ENCODE assay signal across 30 cellular contexts in the genomic region with DNA sequence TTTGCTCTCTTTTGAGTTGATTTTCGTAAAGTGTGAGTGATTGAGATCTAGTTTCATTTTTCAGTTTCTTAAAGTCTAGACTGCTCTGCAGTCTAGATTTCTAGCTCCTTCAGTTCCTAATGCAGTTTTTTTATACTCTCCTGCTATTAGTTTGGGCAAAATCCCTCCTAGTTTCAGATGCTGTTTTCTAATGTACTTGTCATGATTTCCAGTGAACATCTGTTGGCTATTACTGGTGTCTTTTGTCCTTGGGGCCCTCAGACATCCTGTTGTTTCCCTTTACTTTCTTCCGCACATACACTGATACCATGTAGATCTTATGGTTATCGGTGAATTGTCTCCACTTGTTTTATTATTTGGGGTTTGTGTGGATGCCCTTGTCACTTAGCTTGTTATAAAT.
"Had no signal": no experiment of that assay in that cellular context is flagged by ENCODE, and none has a peak within 500 bp of the region (broad histone marks: within the 10 kb centered on the region; RNA-seq: fewer than 3 reads in every experiment).

No MANE protein-coding gene starts in this region.

- H3K4me3 ChIP-seq: adrenal gland, body of pancreas, breast epithelium, MG63, Peyer's patch, SJSA1 had no signal

- ATAC-seq: activated CD8-positive, alpha-beta T cell treated with anti-CD3 and anti-CD28 coated beads for 36 hours; body of pancreas; PC-3 had no signal

- DNase-seq: activated CD4-positive, alpha-beta T cell treated with anti-CD3 and anti-CD28 coated beads, Interleukin-2, amount 10 ng/mL, durations not matched to agents 24 days and 14 days; activated CD4-positive, alpha-beta T cell treated with anti-CD3 and anti-CD28 coated beads, Interleukin-2, amount 50 U/mL, for 4 hours; activated CD8-positive, alpha-beta T cell treated with anti-CD3 and anti-CD28 coated beads for 36 hours; activated gamma-delta T cell treated with Interleukin-2 at 50 U/mL for 16 hours; activated naive CD4-positive, alpha-beta T cell treated with anti-CD3 and anti-CD28 coated beads for 36 hours; activated T-cell treated with anti-CD3 and anti-CD28 coated beads, Interleukin-2, amount 50 U/mL, for 1 hour; activated T-cell treated with anti-CD3 and anti-CD28 coated beads, Interleukin-2, amount 50 U/mL, for 72 hours; adrenal gland; body of pancreas; Kasumi-1; KBM-7; MG63; MV-4-11; NCI-H1092; NCI-H1436 treated with DMSO at 0.1 percent for 48 hours; NCI-H1694 treated with DMSO at 0.1 percent for 48 hours; NCI-H2029; NCI-H345; NCI-H524 treated with DMSO at 0.1 percent for 48 hours; NK-92 treated with Interleukin-12 subunit alpha and Interleukin-12 subunit beta, amount 100 ng/mL, for 24 hours; PC-3; Peyer's patch; RPMI8226; SHP77 treated with DMSO at 0.1 percent for 48 hours had no signal

- H3K4me1 ChIP-seq: adrenal gland, body of pancreas, breast epithelium, Peyer's patch, SJSA1 had no signal

- H3K9me3 Mint-ChIP-seq: activated CD4-positive, alpha-beta T cell treated with anti-CD3 and anti-CD28 coated beads, Interleukin-2, amount 10 ng/mL, durations not matched to agents 24 days and 14 days had no signal

- H3K4me1 Mint-ChIP-seq: activated CD4-positive, alpha-beta T cell treated with anti-CD3 and anti-CD28 coated beads, Interleukin-2, amount 10 ng/mL, durations not matched to agents 24 days and 14 days; activated T-helper 17 cell treated with anti-CD3 and anti-CD28 coated beads, Interleukin-2, amount 50 U/mL, for 72 hours had no signal

- H3K36me3 Mint-ChIP-seq: activated naive CD4-positive, alpha-beta T cell treated with anti-CD3 and anti-CD28 coated beads, Interleukin-2, amount 50 U/mL, for 72 hours had no signal

- H3K36me3 ChIP-seq: adrenal gland, breast epithelium, MG63, Peyer's patch, SJSA1 had no signal

- H3K27me3 Mint-ChIP-seq: activated CD4-positive, alpha-beta T cell treated with anti-CD3 and anti-CD28 coated beads, Interleukin-2, amount 10 ng/mL, durations not matched to agents 24 days and 14 days had no signal

- H3K9me3 ChIP-seq: adrenal gland, body of pancreas, breast epithelium, MG63, Peyer's patch, SJSA1 had no signal

- FAIRE-seq: astrocyte, TTC549 had no signal

- H3K27me3 ChIP-seq: adrenal gland, body of pancreas, breast epithelium, MG63, Peyer's patch, SJSA1 had no signal

- H3K27ac ChIP-seq: adrenal gland, body of pancreas, breast epithelium, Peyer's patch, SJSA1 had no signal

- H3K27ac Mint-ChIP-seq: activated CD4-positive, alpha-beta T cell treated with anti-CD3 and anti-CD28 coated beads, Interleukin-2, amount 10 ng/mL, durations not matched to agents 24 days and 14 days; activated CD8-positive, alpha-beta T cell treated with anti-CD3 and anti-CD28 coated beads for 36 hours; activated naive CD4-positive, alpha-beta T cell treated with anti-CD3 and anti-CD28 coated beads for 36 hours; activated naive CD4-positive, alpha-beta T cell treated with anti-CD3 and anti-CD28 coated beads, Interleukin-2, amount 50 U/mL, for 72 hours; activated T-cell treated with anti-CD3 and anti-CD28 coated beads, Interleukin-2, amount 50 U/mL, for 72 hours; activated T-helper 17 cell treated with anti-CD3 and anti-CD28 coated beads, Interleukin-2, amount 50 U/mL, for 72 hours had no signal

- H3K4me3 Mint-ChIP-seq: activated CD4-positive, alpha-beta T cell treated with anti-CD3 and anti-CD28 coated beads, Interleukin-2, amount 10 ng/mL, durations not matched to agents 24 days and 14 days; activated CD8-positive, alpha-beta T cell treated with anti-CD3 and anti-CD28 coated beads for 36 hours; activated naive CD4-positive, alpha-beta T cell treated with anti-CD3 and anti-CD28 coated beads for 36 hours; activated T-helper 17 cell treated with anti-CD3 and anti-CD28 coated beads, Interleukin-2, amount 50 U/mL, for 72 hours had no signal
